9 cellular contexts compared by ENCODE assay signal in the genomic region with DNA sequence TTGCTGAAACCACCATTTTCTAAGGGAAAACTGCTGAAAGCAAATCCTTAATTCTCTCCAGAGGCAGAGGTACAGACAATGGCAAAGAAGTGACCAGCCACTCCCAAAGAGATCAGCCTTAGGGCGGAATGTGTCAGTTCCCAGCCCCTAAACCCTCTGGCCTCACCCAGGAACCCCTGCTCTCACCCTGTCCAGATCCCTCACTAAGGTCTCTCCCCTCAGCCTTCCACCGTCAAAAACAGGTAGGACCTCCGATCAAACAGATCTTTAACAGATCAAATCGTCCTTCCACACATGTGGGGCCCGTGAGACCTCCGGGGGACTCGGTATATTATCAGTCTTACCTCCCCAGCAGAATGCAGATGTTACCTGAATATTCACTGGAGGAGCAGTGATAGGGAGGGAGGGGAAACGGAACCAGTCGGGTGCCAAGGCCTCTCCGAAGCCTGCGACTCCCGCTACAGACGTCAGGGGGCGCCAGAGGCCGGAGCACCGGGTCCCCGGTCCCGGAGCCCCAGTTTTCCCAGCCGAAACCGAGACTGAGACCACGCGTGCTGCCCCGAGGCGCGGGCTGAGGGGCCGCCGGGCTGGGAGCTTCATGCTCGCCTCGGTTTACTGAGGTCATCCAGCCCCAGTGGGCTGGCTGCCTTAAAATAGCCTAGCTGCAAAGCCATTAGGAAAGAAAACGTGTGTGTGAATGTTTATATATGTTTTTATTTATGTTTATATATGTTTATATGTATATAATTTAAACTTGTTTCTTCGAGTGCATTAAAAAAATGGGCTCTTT. TPM values are rescaled to one million over a fixed set of nuclear protein-coding genes. Genes with fewer than 3 reads are reported as not detected.
DNase-seq lines count a peak whose midpoint lies in the region; ATAC-seq, FAIRE-seq and TF ChIP-seq lines count a peak whose summit lies in the region.
"Had no signal": no experiment of that assay in that cellular context is flagged by ENCODE, and none has a peak within 500 bp of the region (broad histone marks: within the 10 kb centered on the region; RNA-seq: fewer than 3 reads in every experiment).

No MANE protein-coding gene starts in this region.

- H3K36me3 ChIP-seq in SU-DHL-6 (ENCODE audit: low read length), result no peaks in the 10 kb centered on the region
- H3K36me3 ChIP-seq in left ventricle myocardium inferior, result no peaks in the 10 kb centered on the region

- H3K4me2 ChIP-seq in SU-DHL-6 (ENCODE audit: low read depth, low read length, poor library complexity, severe bottlenecking), result peak overlapping the region; percentile 57

- ATAC-seq in GM18870 (IDR thresholded peaks at IDR 0.05; ENCODE audit: unreplicated experiment), result no peak

- H3K36me3 Mint-ChIP-seq in activated naive CD8-positive, alpha-beta T cell treated with anti-CD3 and anti-CD28 coated beads for 36 hours, result no peaks in the 10 kb centered on the region

- TF ChIP-seq POLR2A in H54 (IDR thresholded peaks at IDR 0.05; ENCODE audit: low read depth, low read length), result no peak

- peaks cover 4% of the 10 kb centered on the region for H3K4me1 ChIP-seq in left ventricle myocardium inferior

- no peak overlapping the region for H3K9ac ChIP-seq in SU-DHL-6 (ENCODE audit: low read length)

- H3K27me3 Mint-ChIP-seq in activated naive CD8-positive, alpha-beta T cell treated with anti-CD3 and anti-CD28 coated beads for 36 hours, result no peaks in the 10 kb centered on the region

- H4K20me1 ChIP-seq in SU-DHL-6 (ENCODE audit: low read depth, low read length), result no peaks in the 10 kb centered on the region

- H3K4me3 ChIP-seq in SU-DHL-6 (ENCODE audit: insufficient read depth, low read length, poor library complexity, severe bottlenecking), result no peak overlapping the region
- H3K4me3 ChIP-seq in left ventricle myocardium inferior, result peak overlapping the region; percentile 42

- H3K27me3 ChIP-seq in SU-DHL-6 (ENCODE audit: low read length) (no peaks in the 10 kb centered on the region), left ventricle myocardium inferior (ENCODE audit: low read depth) (peaks cover 7% of the 10 kb centered on the region)

- H3K9me3 Mint-ChIP-seq in activated naive CD8-positive, alpha-beta T cell treated with anti-CD3 and anti-CD28 coated beads for 36 hours, result no peaks in the 10 kb centered on the region

- no peak overlapping the region for H3K27ac Mint-ChIP-seq in activated naive CD8-positive, alpha-beta T cell treated with anti-CD3 and anti-CD28 coated beads for 36 hours

- H3K9me2 ChIP-seq in SU-DHL-6 (replicated peaks; ENCODE audit: insufficient read depth, low read length), result no peaks in the 10 kb centered on the region

- H3K27ac ChIP-seq in SU-DHL-6 (ENCODE audit: low read depth, low read length), result no peak overlapping the region
- no peak overlapping the region for H3K27ac ChIP-seq in left ventricle myocardium inferior (replicated peaks)

- H3K79me2 ChIP-seq in SU-DHL-6 (ENCODE audit: insufficient read depth, low read length), result no peaks in the 10 kb centered on the region

- peak overlapping the region; percentile 35 for H3K4me3 Mint-ChIP-seq in activated naive CD8-positive, alpha-beta T cell treated with anti-CD3 and anti-CD28 coated beads for 36 hours

- H3K4me1 Mint-ChIP-seq in activated naive CD8-positive, alpha-beta T cell treated with anti-CD3 and anti-CD28 coated beads for 36 hours, result peaks cover 2% of the 10 kb centered on the region

- no peaks in the 10 kb centered on the region for H3F3A ChIP-seq in SU-DHL-6 (ENCODE audit: insufficient read depth)

- TF ChIP-seq CTCF in SU-DHL-6 (IDR thresholded peaks at IDR 0.05; ENCODE audit: insufficient read depth, low read length, poor library complexity, severe bottlenecking) (peak; percentile 83), left ventricle myocardium inferior (IDR thresholded peaks at IDR 0.05; ENCODE audit: borderline replicate concordance) (peak; percentile 98)

- intact Hi-C loops in left ventricle myocardium inferior (cut with micrococcal nuclease), result loop anchor here (5.0 kb wide), 2 partner anchors 376 to 471 kb away; no protein-coding TSS in a partner anchor

- peak overlapping the region; percentile 54 for H2AFZ ChIP-seq in SU-DHL-6 (ENCODE audit: low read depth, low read length, severe bottlenecking)

- DNase-seq in Daoy (ENCODE audit: low read depth), result peak; percentile 75
- peak; percentile 78 for DNase-seq in H54 (ENCODE audit: insufficient read length, low spot score)
- peak; percentile 29 for DNase-seq in MV-4-11 (lab: John Stamatoyannopoulos, UW)
- DNase-seq in activated naive CD8-positive, alpha-beta T cell treated with anti-CD3 and anti-CD28 coated beads for 36 hours, result peak; percentile 79
- DNase-seq in left ventricle myocardium inferior, result peak; percentile 72
- DNase-seq in renal cortical epithelial cell (ENCODE audit: low read depth), result peak; percentile 11

- no peaks in the 10 kb centered on the region for H3K9me3 ChIP-seq in SU-DHL-6 (ENCODE audit: insufficient read depth, low read length)
- H3K9me3 ChIP-seq in left ventricle myocardium inferior (replicated peaks), result no peaks in the 10 kb centered on the region

- no peak for FAIRE-seq in H54 (lab: Jason Lieb, UNC)
- FAIRE-seq: islet of Langerhans had no signal

RNA-seq across cellular contexts. Expression of a gene that starts 23.6 kb away (rescaled TPM):
- total RNA-seq in Daoy (2014; rRNA removed; shearing (Covaris generic)), result not detected in 2 replicates
- not detected for total RNA-seq in activated naive CD8-positive, alpha-beta T cell treated with anti-CD3 and anti-CD28 coated beads for 36 hours
- total RNA-seq in left ventricle myocardium inferior (0.91 TPM), renal cortical epithelial cell (0.10 and 0.17 TPM in 2 replicates)

RNA-seq across cellular contexts. Expression of a gene that starts 27.3 kb away (rescaled TPM):
- not detected in 2 replicates for total RNA-seq in Daoy (2014; rRNA removed; shearing (Covaris generic))
- total RNA-seq in activated naive CD8-positive, alpha-beta T cell treated with anti-CD3 and anti-CD28 coated beads for 36 hours, result not detected
- total RNA-seq in left ventricle myocardium inferior, result 177 TPM
- 0.05 TPM in 1 of 2 replicates, not detected in the other for total RNA-seq in renal cortical epithelial cell

Comparison
In these comparisons a context has a peak if more than half of its experiments do, and no peak if none do; other contexts are left out.
1. DNase-seq: peak in every context shown above with its lines; median percentile 79 in activated naive CD8-positive, alpha-beta T cell treated with anti-CD3 and anti-CD28 coated beads for 36 hours; 78 in H54; 75 in Daoy; 72 in left ventricle myocardium inferior; 29 in MV-4-11; 11 in renal cortical epithelial cell.
2. RNA of a gene that starts 27.3 kb away (total RNA-seq): 177 TPM in left ventricle myocardium inferior (single experiment); 0.05 TPM in renal cortical epithelial cell, not detected in activated naive CD8-positive, alpha-beta T cell treated with anti-CD3 and anti-CD28 coated beads for 36 hours and not detected in Daoy; every median in the first group is over 100 times any median in the second.